ENCODE assay signal across 1 cellular context in the genomic region with DNA sequence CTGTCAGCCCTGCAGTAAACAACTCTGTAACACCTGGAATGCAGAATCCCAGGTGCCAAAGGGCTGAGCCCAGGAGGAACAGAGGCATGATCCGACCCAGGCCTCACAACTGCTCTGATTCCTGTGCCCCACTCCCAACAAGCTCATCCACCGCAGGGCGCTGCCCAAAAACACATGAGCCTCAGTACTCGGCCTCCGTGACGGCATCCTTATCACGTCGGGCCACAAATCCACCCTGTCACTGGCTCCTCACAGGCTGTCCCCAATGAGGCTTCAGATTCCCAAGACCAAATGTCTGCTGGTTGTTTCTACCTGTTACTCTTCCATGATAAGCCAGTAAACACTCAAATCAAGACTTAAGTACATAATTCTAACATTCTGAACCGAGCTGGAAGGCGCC.
TF ChIP-seq lines count a peak whose summit lies in the region.

No MANE protein-coding gene starts in this region.

TF ChIP-seq in HEK293T, 16 proteins besides CTCF, POLR2A, EP300 and RAD21:
- TF ChIP-seq ARNT (IDR thresholded peaks at IDR 0.05) = no peak
- TF ChIP-seq HDGF (IDR thresholded peaks at IDR 0.05; ENCODE audit: borderline replicate concordance) = no peak
- TF ChIP-seq FOXK2 (IDR thresholded peaks at IDR 0.05) = no peak
- TF ChIP-seq CTBP1 (IDR thresholded peaks at IDR 0.05; ENCODE audit: borderline replicate concordance) = no peak
- no peak for TF ChIP-seq ELF4 (IDR thresholded peaks at IDR 0.05)
- TF ChIP-seq LEF1 (IDR thresholded peaks at IDR 0.05; ENCODE audit: borderline replicate concordance) = no peak
- no peak for TF ChIP-seq SUZ12 (IDR thresholded peaks at IDR 0.05)
- no peak for TF ChIP-seq FOXM1 (IDR thresholded peaks at IDR 0.05; ENCODE audit: borderline replicate concordance)
- TF ChIP-seq NFRKB (IDR thresholded peaks at IDR 0.05) = no peak
- no peak for TF ChIP-seq BHLHE40 (IDR thresholded peaks at IDR 0.05; ENCODE audit: borderline replicate concordance)
